14 cellular contexts compared by ENCODE assay signal in the genomic region with DNA sequence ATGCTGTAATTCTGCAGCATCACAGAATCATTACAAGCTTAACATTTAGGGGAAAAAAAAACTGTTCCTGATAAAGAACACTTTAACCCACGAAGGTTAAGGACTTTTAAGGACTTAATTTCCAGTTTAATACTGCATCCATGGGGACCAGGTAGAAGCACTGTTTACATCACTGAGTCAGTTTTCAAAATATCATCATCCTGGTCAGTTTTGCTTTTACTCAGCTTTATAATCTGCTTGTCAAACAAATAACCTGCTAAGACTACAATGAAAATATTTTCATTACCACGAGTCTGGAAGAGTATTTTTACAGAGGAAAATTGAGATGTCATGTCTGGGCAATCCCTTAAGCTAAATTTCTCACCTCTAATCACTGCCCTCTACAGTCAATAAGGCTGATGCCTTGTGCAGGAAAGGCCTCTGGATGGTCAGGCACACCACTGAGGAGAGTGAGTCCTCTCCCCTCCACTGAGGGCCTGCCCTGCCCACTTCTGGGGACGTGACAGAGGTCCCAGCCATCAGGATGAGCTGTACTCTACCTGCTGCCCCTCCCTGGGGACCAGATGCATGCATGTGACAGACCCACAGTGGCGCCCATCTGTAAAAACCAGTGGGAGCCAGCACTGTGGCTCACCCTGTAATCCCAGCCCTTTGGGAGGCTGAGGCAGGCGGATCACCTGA. TPM values are rescaled to one million over a fixed set of nuclear protein-coding genes. Genes with fewer than 3 reads are reported as not detected.
DNase-seq lines count a peak whose midpoint lies in the region; TF ChIP-seq lines count a peak whose summit lies in the region.
"Had no signal": no experiment of that assay in that cellular context is flagged by ENCODE, and none has a peak within 500 bp of the region (broad histone marks: within the 10 kb centered on the region; RNA-seq: fewer than 3 reads in every experiment).

No MANE protein-coding gene starts in this region.

- H3K9me3 Mint-ChIP-seq in activated naive CD4-positive, alpha-beta T cell treated with anti-CD3 and anti-CD28 coated beads, Interleukin-2, amount 10 ng/mL, durations not matched to agents 7 days and 5 days: no peaks in the 10 kb centered on the region
- H3K9me3 Mint-ChIP-seq in stimulated activated naive CD8-positive, alpha-beta T cell treated with anti-CD3 and anti-CD28 coated beads, Interleukin-15, Interleukin-2, amounts not matched to agents 100 ng/mL and 50 ng/mL, for 24 hours: no peaks in the 10 kb centered on the region

- H3K27me3 ChIP-seq in OCI-LY1 (ENCODE audit: insufficient read depth, low read length) (no peaks in the 10 kb centered on the region), sigmoid colon (no peaks in the 10 kb centered on the region)
- H3K27me3 ChIP-seq: cardiac muscle cell had no signal

- H3K27ac Mint-ChIP-seq in activated naive CD4-positive, alpha-beta T cell treated with anti-CD3 and anti-CD28 coated beads, Interleukin-2, amount 10 ng/mL, durations not matched to agents 7 days and 5 days: peak overlapping the region; percentile 12
- H3K27ac Mint-ChIP-seq in stimulated activated naive CD8-positive, alpha-beta T cell treated with anti-CD3 and anti-CD28 coated beads, Interleukin-15, Interleukin-2, amounts not matched to agents 100 ng/mL and 50 ng/mL, for 24 hours: peak overlapping the region; percentile 64

- no peaks in the 10 kb centered on the region for H3F3A ChIP-seq in OCI-LY1 (ENCODE audit: insufficient read depth, low read length)

- peak overlapping the region; percentile 63 for H3K27ac ChIP-seq in OCI-LY1 (ENCODE audit: low read depth, low read length, poor library complexity, severe bottlenecking)
- no peak overlapping the region for H3K27ac ChIP-seq in sigmoid colon
- H3K27ac ChIP-seq: cardiac muscle cell had no signal

- H3K4me1 ChIP-seq in OCI-LY1 (ENCODE audit: insufficient read depth, low read length, severe bottlenecking) (peaks cover 95% of the 10 kb centered on the region), sigmoid colon (peaks cover 0 to 57% (median 50%) of the 10 kb centered on the region in 4 donors)

- H3K4me1 Mint-ChIP-seq in activated naive CD4-positive, alpha-beta T cell treated with anti-CD3 and anti-CD28 coated beads, Interleukin-2, amount 10 ng/mL, durations not matched to agents 7 days and 5 days: peaks cover 68% of the 10 kb centered on the region
- peaks cover 89% of the 10 kb centered on the region for H3K4me1 Mint-ChIP-seq in stimulated activated naive CD8-positive, alpha-beta T cell treated with anti-CD3 and anti-CD28 coated beads, Interleukin-15, Interleukin-2, amounts not matched to agents 100 ng/mL and 50 ng/mL, for 24 hours (ENCODE audit: low read depth)

- H3K4me3 ChIP-seq in OCI-LY1 (ENCODE audit: low read depth, low read length, poor library complexity, severe bottlenecking) (no peak overlapping the region), sigmoid colon (no peak overlapping the region)
- H3K4me3 ChIP-seq: cardiac muscle cell had no signal

- H3K36me3 ChIP-seq in OCI-LY1 (ENCODE audit: insufficient read depth, low read length) (peaks cover 31% of the 10 kb centered on the region), sigmoid colon (no peaks in the 10 kb centered on the region)
- H3K36me3 ChIP-seq: cardiac muscle cell had no signal

- H3K4me3 Mint-ChIP-seq in activated naive CD4-positive, alpha-beta T cell treated with anti-CD3 and anti-CD28 coated beads, Interleukin-2, amount 10 ng/mL, durations not matched to agents 7 days and 5 days: no peak overlapping the region
- peak overlapping the region; percentile 9 for H3K4me3 Mint-ChIP-seq in stimulated activated naive CD8-positive, alpha-beta T cell treated with anti-CD3 and anti-CD28 coated beads, Interleukin-15, Interleukin-2, amounts not matched to agents 100 ng/mL and 50 ng/mL, for 24 hours

- intact Hi-C loops in sigmoid colon (cut with DNase I): no loop called here

- CTCF ChIA-PET in activated naive CD4-positive, alpha-beta T cell treated with anti-CD3 and anti-CD28 coated beads, Interleukin-2, amount 10 ng/mL, durations not matched to agents 7 days and 5 days (lab: Charles Lee): interaction anchor here (0.7 kb wide), 1 partner anchor 8 kb away, joined by 3 read pairs; no protein-coding TSS in a partner anchor

- peaks cover 32% of the 10 kb centered on the region for H3K36me3 Mint-ChIP-seq in activated naive CD4-positive, alpha-beta T cell treated with anti-CD3 and anti-CD28 coated beads, Interleukin-2, amount 10 ng/mL, durations not matched to agents 7 days and 5 days
- H3K36me3 Mint-ChIP-seq in stimulated activated naive CD8-positive, alpha-beta T cell treated with anti-CD3 and anti-CD28 coated beads, Interleukin-15, Interleukin-2, amounts not matched to agents 100 ng/mL and 50 ng/mL, for 24 hours (ENCODE audit: low read depth): peaks cover 24% of the 10 kb centered on the region

- DNase-seq in activated naive CD4-positive, alpha-beta T cell treated with anti-CD3 and anti-CD28 coated beads, Interleukin-2, amount 10 ng/mL, durations not matched to agents 7 days and 5 days: no peak
- DNase-seq in activated naive CD4-positive, alpha-beta T cell (lab: John Stamatoyannopoulos, UW): no peak
- DNase-seq in iPS-NIHi7 (ENCODE audit: extremely low spot score) (peak; percentile 35), RKO (ENCODE audit: low spot score) (no peak), HPDE6-E6E7 (ENCODE audit: extremely low spot score) (no peak), sigmoid colon (no peak)
- DNase-seq: GF-D8; hypothalamus; NCI-H1417 treated with DMSO at 0.1 percent for 48 hours; NCI-H345; stimulated activated CD4-positive, alpha-beta T cell treated with anti-CD3 and anti-CD28 coated beads, Interleukin-12 subunit alpha, Interleukin-12 subunit beta, amount 100 ng/mL, for 4 hours had no signal

- H4K20me1 ChIP-seq in OCI-LY1 (ENCODE audit: insufficient read depth, low read length): no peaks in the 10 kb centered on the region

- peaks cover 98% of the 10 kb centered on the region for H3K79me2 ChIP-seq in OCI-LY1 (ENCODE audit: insufficient read depth, low read length)

- H3K9me3 ChIP-seq in OCI-LY1 (ENCODE audit: low read length) (no peaks in the 10 kb centered on the region), sigmoid colon (no peaks in the 10 kb centered on the region)

- H3K9ac ChIP-seq in OCI-LY1 (ENCODE audit: low read length): no peak overlapping the region; the same call in 1 of the 2 replicates

- WGBS in sigmoid colon, 2 donors: 61 to 64% methylated on average over 5 of the region's 5 CpGs

- no peak for TF ChIP-seq POLR2A in sigmoid colon (IDR thresholded peaks at IDR 0.05)

- no peaks in the 10 kb centered on the region for H3K9me2 ChIP-seq in OCI-LY1 (ENCODE audit: low read depth, low read length)

- H3K27me3 Mint-ChIP-seq in activated naive CD4-positive, alpha-beta T cell treated with anti-CD3 and anti-CD28 coated beads, Interleukin-2, amount 10 ng/mL, durations not matched to agents 7 days and 5 days: no peaks in the 10 kb centered on the region
- no peaks in the 10 kb centered on the region for H3K27me3 Mint-ChIP-seq in stimulated activated naive CD8-positive, alpha-beta T cell treated with anti-CD3 and anti-CD28 coated beads, Interleukin-15, Interleukin-2, amounts not matched to agents 100 ng/mL and 50 ng/mL, for 24 hours

- peak overlapping the region; percentile 18; the same call in 1 of the 2 replicates for H3K4me2 ChIP-seq in OCI-LY1 (ENCODE audit: low read length)

- TF ChIP-seq EP300 in sigmoid colon (IDR thresholded peaks at IDR 0.05): no peak

- no peak; the same call in 1 of the 2 replicates for TF ChIP-seq CTCF in OCI-LY1 (IDR thresholded peaks at IDR 0.05; ENCODE audit: low read length)
- TF ChIP-seq CTCF in sigmoid colon (IDR thresholded peaks at IDR 0.05): no peak

- H2AFZ ChIP-seq in OCI-LY1 (ENCODE audit: low read length): no peak overlapping the region

RNA-seq across cellular contexts. Expression of a gene that starts 31.0 kb away (rescaled TPM):
- 10 to 100 TPM; 30.9 to 36.8 (median 33.7) TPM for total RNA-seq in sigmoid colon
- polyA plus RNA-seq in sigmoid colon: 10 to 100 TPM in 2 of 3 donors, 1 to 10 TPM in 1; 9.0 to 14.7 (median 10.6) TPM
